In genomic region chr9:99873531-99873930, GRCh38 we compare ENCODE assay signal across 11 cellular contexts. TPM values are rescaled to one million over a fixed set of nuclear protein-coding genes. Genes with fewer than 3 reads are reported as not detected.
DNase-seq lines count a peak whose midpoint lies in the region; ATAC-seq and TF ChIP-seq lines count a peak whose summit lies in the region.
"Had no signal": no experiment of that assay in that cellular context is flagged by ENCODE, and none has a peak within 500 bp of the region (broad histone marks: within the 10 kb centered on the region; RNA-seq: fewer than 3 reads in every experiment).

No MANE protein-coding gene starts in this region.

- no peak for TF ChIP-seq RAD21 in SK-N-SH (IDR thresholded peaks at IDR 0.05; ENCODE audit: low read length)

- no peaks in the 10 kb centered on the region for H3K79me1 ChIP-seq in trophoblast cell (ENCODE audit: low read length)

- H3K4ac ChIP-seq in trophoblast cell (ENCODE audit: low read depth, low read length), result no peak overlapping the region

- no peak for ATAC-seq in gastroesophageal sphincter
- ATAC-seq in GM19467 (IDR thresholded peaks at IDR 0.05; ENCODE audit: unreplicated experiment), result no peak
- ATAC-seq in left lobe of liver, result no peak

- TF ChIP-seq EP300 in SK-N-SH (IDR thresholded peaks at IDR 0.05; ENCODE audit: borderline replicate concordance in 1 of 2, low read depth in 1 of 2, low read length in 1 of 2) (no peak), gastroesophageal sphincter (IDR thresholded peaks at IDR 0.05) (no peak)

- H3K23ac ChIP-seq in trophoblast cell (ENCODE audit: low read length), result no peak overlapping the region

- no peak for TF ChIP-seq POLR2A in gastroesophageal sphincter (IDR thresholded peaks at IDR 0.05)

- H3K9ac ChIP-seq in SK-N-SH (no peak overlapping the region), trophoblast cell (ENCODE audit: low read length) (no peak overlapping the region)
- H3K9ac ChIP-seq: parathyroid adenoma had no signal

- H4K91ac ChIP-seq in trophoblast cell (ENCODE audit: low read depth, low read length), result no peak overlapping the region

- H3K4me2 ChIP-seq in SK-N-SH (no peak overlapping the region), trophoblast cell (ENCODE audit: low read length) (no peak overlapping the region)

- 77% methylated on average over 3 of the region's 3 CpGs for WGBS in SK-N-SH (ENCODE audit: low lambda C conversion rate)
- 98 to 100% methylated on average over 3 of the region's 3 CpGs for WGBS in gastroesophageal sphincter (ENCODE audit: low coverage in 1 of 2), 2 donors
- WGBS in trophoblast cell (ENCODE audit: extremely low coverage, insufficient coverage, insufficient read length), result no CpG with 5 or more reads among the region's 3 CpGs

- no peaks in the 10 kb centered on the region for H3K9me3 ChIP-seq in SK-N-SH
- no peaks in the 10 kb centered on the region for H3K9me3 ChIP-seq in gastroesophageal sphincter
- no peaks in the 10 kb centered on the region for H3K9me3 ChIP-seq in trophoblast cell (ENCODE audit: insufficient read depth, low read depth, low read length)

- H3K18ac ChIP-seq in trophoblast cell (ENCODE audit: low read length), result no peak overlapping the region

- no peak overlapping the region for H2BK12ac ChIP-seq in trophoblast cell (ENCODE audit: low read length)

- H2BK5ac ChIP-seq in trophoblast cell (ENCODE audit: low read depth, low read length, poor library complexity), result no peak overlapping the region

- H3K27ac ChIP-seq in SK-N-SH (ENCODE audit: low read depth in 2 of 2, low read length in 1 of 2) (peak overlapping the region in 1 of 2 experiments; percentile 30; a peak in 1 of 4 replicates), gastroesophageal sphincter (no peak overlapping the region), trophoblast cell (ENCODE audit: low read depth, low read length) (no peak overlapping the region)
- H3K27ac ChIP-seq: parathyroid adenoma had no signal

- H3K4me3 ChIP-seq in SK-N-SH (ENCODE audit: low read depth in 2 of 2, low read length in 1 of 2) (no peak overlapping the region), gastroesophageal sphincter (no peak overlapping the region), trophoblast cell (ENCODE audit: low read depth, low read length) (no peak overlapping the region)

- POLR2A ChIA-PET in SK-N-SH (lab: Yijun Ruan, JAX), result no interaction called here

- H3K79me2 ChIP-seq in SK-N-SH (ENCODE audit: insufficient read depth) (no peaks in the 10 kb centered on the region), trophoblast cell (ENCODE audit: control insufficient read depth, insufficient read depth, low read length, poor library complexity) (no peaks in the 10 kb centered on the region)
- H3K79me2 ChIP-seq: parathyroid adenoma had no signal

- H3K36me3 ChIP-seq in SK-N-SH (replicated peaks in 1 of 2; ENCODE audit: control insufficient read depth in 1 of 2, insufficient read depth in 2 of 2, low read length in 1 of 2), result no peaks in the 10 kb centered on the region
- no peaks in the 10 kb centered on the region for H3K36me3 ChIP-seq in gastroesophageal sphincter
- H3K36me3 ChIP-seq in trophoblast cell (ENCODE audit: control insufficient read depth in 1 of 2, insufficient read depth in 2 of 2, low read length in 2 of 2), result no peaks in the 10 kb centered on the region

- H3K27me3 ChIP-seq in SK-N-SH (ENCODE audit: insufficient read depth) (no peaks in the 10 kb centered on the region), gastroesophageal sphincter (no peaks in the 10 kb centered on the region), trophoblast cell (ENCODE audit: insufficient read depth, low read length) (no peaks in the 10 kb centered on the region)

- no peak overlapping the region for H3K14ac ChIP-seq in trophoblast cell (ENCODE audit: low read length)

- no peak overlapping the region for H2BK120ac ChIP-seq in trophoblast cell (ENCODE audit: insufficient read depth, low read length, poor library complexity)

- peak; percentile 87 for DNase-seq in A172 (ENCODE audit: low spot score)
- DNase-seq in EL, result peak; percentile 46
- DNase-seq in SK-N-SH, result no peak
- peak; percentile 36 for DNase-seq in fibroblast of peridontal ligament (ENCODE audit: extremely low read depth)
- DNase-seq in trophoblast cell, result no peak
- DNase-seq in left lobe of liver (ENCODE audit: low spot score), result no peak
- DNase-seq: aorta, NCI-H2171 treated with DMSO at 0.1 percent for 48 hours had no signal

- peaks cover 0 to 9% of the 10 kb centered on the region in 2 experiments; a peak in 1 of 4 replicates for H3K4me1 ChIP-seq in SK-N-SH (ENCODE audit: control insufficient read depth in 1 of 2, insufficient read depth in 2 of 2, low read depth in 1 of 2, low read length in 1 of 2)
- no peaks in the 10 kb centered on the region for H3K4me1 ChIP-seq in gastroesophageal sphincter
- H3K4me1 ChIP-seq in trophoblast cell (ENCODE audit: control insufficient read depth in 1 of 2, insufficient read depth in 2 of 2, low read length in 2 of 2), result no peaks in the 10 kb centered on the region
- H3K4me1 ChIP-seq: parathyroid adenoma had no signal

- no peak for TF ChIP-seq CTCF in SK-N-SH (IDR thresholded peaks at IDR 0.05)
- TF ChIP-seq CTCF in gastroesophageal sphincter (IDR thresholded peaks at IDR 0.05), result no peak

- no peak overlapping the region for H4K8ac ChIP-seq in trophoblast cell (ENCODE audit: low read depth, low read length)

- H3F3A ChIP-seq in SK-N-SH (replicated peaks; ENCODE audit: insufficient read depth), result peaks cover 25% of the 10 kb centered on the region

- no peak overlapping the region for H2AFZ ChIP-seq in SK-N-SH (ENCODE audit: low read depth)
- H2AFZ ChIP-seq in trophoblast cell (ENCODE audit: insufficient read depth, low read length, poor library complexity), result no peak overlapping the region
- H2AFZ ChIP-seq: parathyroid adenoma had no signal

- CTCF ChIA-PET in SK-N-SH (lab: Yijun Ruan, JAX), result no interaction called here

- no peaks in the 10 kb centered on the region for H3K9me2 ChIP-seq in SK-N-SH

- no peak overlapping the region for H2AK5ac ChIP-seq in trophoblast cell (ENCODE audit: low read length)

- no peak overlapping the region for H4K12ac ChIP-seq in trophoblast cell (ENCODE audit: low read depth, low read length)

- no peaks in the 10 kb centered on the region for H4K20me1 ChIP-seq in SK-N-SH (ENCODE audit: insufficient read depth)

TF ChIP-seq in SK-N-SH, 30 proteins besides CTCF, POLR2A, EP300 and RAD21:
- TF ChIP-seq FOSL2 (IDR thresholded peaks at IDR 0.05; ENCODE audit: borderline replicate concordance, low read depth) (peak; percentile 53; the same call in 1 of the 2 replicates), USF2 (IDR thresholded peaks at IDR 0.05; ENCODE audit: borderline replicate concordance, low read depth, low read length) (no peak)

RNA-seq across cellular contexts. Expression of gene STX17, which starts 32.9 kb away (rescaled TPM):
- total RNA-seq in A172 (2014; rRNA removed; shearing (Covaris generic)), result 26.9 and 66.3 TPM in 2 replicates
- polyA plus RNA-seq in SK-N-SH (2012; rRNA removed), result 6.1 and 6.9 TPM in 2 replicates
- 7.2 and 8.4 TPM in 2 replicates for polyA plus RNA-seq in SK-N-SH (2012; cell fraction: cytosol; rRNA removed)
- polyA plus RNA-seq in SK-N-SH (2012; cell fraction: nucleus; rRNA removed), result 7.8 and 14.1 TPM in 2 replicates
- 10 to 100 TPM; 42.4 to 52.3 (median 47.3) TPM for total RNA-seq in gastroesophageal sphincter
- polyA plus RNA-seq in trophoblast cell (2013), result 9.8 and 10.6 TPM in 2 replicates
- 25.8 TPM for total RNA-seq in left lobe of liver

RNA-seq across cellular contexts. Expression of gene NR4A3, which starts 51.8 kb away (rescaled TPM):
- 0.02 TPM in 1 of 2 replicates, not detected in the other for total RNA-seq in A172 (2014; rRNA removed; shearing (Covaris generic))
- polyA plus RNA-seq in SK-N-SH (2012; rRNA removed), result 1.3 and 2.1 TPM in 2 replicates
- polyA plus RNA-seq in SK-N-SH (2012; cell fraction: cytosol; rRNA removed), result 0.67 and 1.8 TPM in 2 replicates
- polyA plus RNA-seq in SK-N-SH (2012; cell fraction: nucleus; rRNA removed), result 4.7 and 10.7 TPM in 2 replicates
- total RNA-seq in gastroesophageal sphincter (10 to 100 TPM in 1 of 4 donors, 1 to 10 TPM in 2, under 1 TPM in 1; 0.52 to 51.2 (median 2.0) TPM), left lobe of liver (0.13 TPM)
- polyA plus RNA-seq in trophoblast cell (2013), result 1.4 and 1.5 TPM in 2 replicates

Comparison
In these comparisons a context has a peak if more than half of its experiments do, and no peak if none do; other contexts are left out.
1. DNase-seq: peak in A172 (single experiment), EL (single experiment) and fibroblast of peridontal ligament (single experiment); none in SK-N-SH (single experiment), trophoblast cell (0 of 2) and left lobe of liver (single experiment).